ENCODE assay signal across 13 cellular contexts in genomic region chr12:128840862-128841468, GRCh38. TPM values are rescaled to one million over a fixed set of nuclear protein-coding genes. Genes with fewer than 3 reads are reported as not detected.
A peak's percentile ranks its signal among the peaks of the same experiment; 100 is the strongest.
DNase-seq lines count a peak whose midpoint lies in the region; ATAC-seq, FAIRE-seq and TF ChIP-seq lines count a peak whose summit lies in the region.
"Had no signal": no experiment of that assay in that cellular context is flagged by ENCODE, and none has a peak within 500 bp of the region (broad histone marks: within the 10 kb centered on the region; RNA-seq: fewer than 3 reads in every experiment).

No MANE protein-coding gene starts in this region.

- no peaks in the 10 kb centered on the region for H3K9me3 Mint-ChIP-seq in naive B cell
- H3K9me3 Mint-ChIP-seq in type B pancreatic cell = no peaks in the 10 kb centered on the region

- H3K36me3 Mint-ChIP-seq in naive B cell (no peaks in the 10 kb centered on the region), type B pancreatic cell (no peaks in the 10 kb centered on the region)

- FAIRE-seq in urothelium cell line (lab: Jason Lieb, UNC) = no peak
- FAIRE-seq: A549 had no signal

- ATAC-seq in GM21786 (IDR thresholded peaks at IDR 0.05; ENCODE audit: unreplicated experiment) (peak; percentile 90), HG03571 (IDR thresholded peaks at IDR 0.05; ENCODE audit: unreplicated experiment) (peak; percentile 88), naive B cell (ENCODE audit: low read depth in 2 of 2) (peak; percentile 87 to 95)
- ATAC-seq: A549 had no signal

- peak overlapping the region in 7 of 8 donors; percentile 3 to 87 (median 74) for H3K4me3 Mint-ChIP-seq in naive B cell
- no peak overlapping the region for H3K4me3 Mint-ChIP-seq in type B pancreatic cell
- H3K4me3 Mint-ChIP-seq: nephron had no signal

- TF ChIP-seq CTCF in type B pancreatic cell (conservative IDR thresholded peaks at IDR 0.05) = no peak

- H3K27me3 Mint-ChIP-seq in naive B cell (no peaks in the 10 kb centered on the region), type B pancreatic cell (peaks cover 3% of the 10 kb centered on the region)

- peaks cover 15 to 32% (median 30%) of the 10 kb centered on the region in 3 donors for H3K4me1 Mint-ChIP-seq in naive B cell
- no peaks in the 10 kb centered on the region for H3K4me1 Mint-ChIP-seq in type B pancreatic cell (ENCODE audit: unreplicated experiment)
- H3K4me1 Mint-ChIP-seq: nephron had no signal

- peak; percentile 9 for DNase-seq in NCI-H2171 treated with DMSO at 0.1 percent for 48 hours (lab: John Stamatoyannopoulos, UW)
- no peak for DNase-seq in NCI-H2171 (lab: John Stamatoyannopoulos, UW)
- peak; percentile 46 for DNase-seq in naive B cell
- DNase-seq in type B pancreatic cell (ENCODE audit: extremely low spot score, unreplicated experiment) = no peak
- DNase-seq in urothelium cell line (ENCODE audit: low spot score) = no peak
- DNase-seq in AG08396 (ENCODE audit: low spot score) = no peak
- DNase-seq: foreskin fibroblast, GM23248, NCI-H226 had no signal

- peak overlapping the region; percentile 8 to 94 (median 74) for H3K27ac Mint-ChIP-seq in naive B cell
- H3K27ac Mint-ChIP-seq in type B pancreatic cell = no peak overlapping the region
- H3K27ac Mint-ChIP-seq: nephron had no signal

RNA-seq across cellular contexts. Expression of gene GLT1D1, which starts 12.3 kb away (rescaled TPM):
- under 1 TPM in 4 of 6 donors, not detected in 2; 0.13 to 0.52 (median 0.33) TPM for polyA plus RNA-seq in naive B cell (ENCODE audit: low read depth in 6 of 6)
- total RNA-seq in type B pancreatic cell (ENCODE audit: low replicate concordance) = 2.5 and 2.6 TPM in 2 replicates
- total RNA-seq: GM23248 had no signal
- polyA plus RNA-seq: A549, GM23248 had no signal

RNA-seq across cellular contexts. Expression of gene SLC15A4, which starts 17.2 kb away (rescaled TPM):
- 10 to 100 TPM in 4 of 6 donors, 1 to 10 TPM in 2; 4.5 to 34.3 (median 13.8) TPM for polyA plus RNA-seq in naive B cell (ENCODE audit: low read depth in 6 of 6)
- 24.6 and 28.8 TPM in 2 replicates for total RNA-seq in type B pancreatic cell (ENCODE audit: low replicate concordance)

Comparison
In these comparisons a context has a peak if more than half of its experiments do, and no peak if none do; other contexts are left out.
1. DNase-seq: peak in NCI-H2171 treated with DMSO at 0.1 percent for 48 hours (single experiment) and naive B cell (single experiment); none in NCI-H2171 (single experiment), type B pancreatic cell (single experiment), urothelium cell line (single experiment) and AG08396 (single experiment).
2. Peak in every context shown above with its lines, with median percentiles within 50 percentile points of each other: ATAC-seq.